In genomic region chr1:165969366-165969765, GRCh38 we compare ENCODE assay signal across 1 cellular context.
TF ChIP-seq lines count a peak whose summit lies in the region.
"Not testable (repeated sequence)": the region's sequence is repeated elsewhere in the genome, so short reads cannot be mapped to it uniquely, and the experiment has no call there.

No MANE protein-coding gene starts in this region.

- H3K36me3 ChIP-seq in HEK293 (ENCODE audit: control insufficient read depth in 2 of 2, insufficient read depth in 1 of 2, low read length in 2 of 2): not testable (repeated sequence)

- CTCF ChIA-PET in HEK293 (lab: Yijun Ruan, JAX): not testable (repeated sequence)

- POLR2A ChIA-PET in HEK293 (lab: Yijun Ruan, JAX): not testable (repeated sequence)

- not testable (repeated sequence) for H3K4me3 ChIP-seq in HEK293 (ENCODE audit: low read depth, low read length)

- not testable (repeated sequence) for H3K4me1 ChIP-seq in HEK293 (ENCODE audit: control insufficient read depth, insufficient read depth, low read length)

- not testable (repeated sequence) for TF ChIP-seq CTCF in HEK293 (tag by site-specific recombination; IDR thresholded peaks at IDR 0.05)

- not testable (repeated sequence) for H3K9me3 ChIP-seq in HEK293 (ENCODE audit: control insufficient read depth, insufficient read depth, low read depth, low read length)

- not testable (repeated sequence) for H3K27ac ChIP-seq in HEK293 (ENCODE audit: extremely low read depth, low read depth, low read length)

TF ChIP-seq in HEK293, 187 proteins besides CTCF, POLR2A, EP300 and RAD21:
- TF ChIP-seq SCRT1 (tag by site-specific recombination; IDR thresholded peaks at IDR 0.05; ENCODE audit: borderline replicate concordance) (peak; percentile 53; the same call in 1 of the 2 replicates), SCRT2 (tag by site-specific recombination; IDR thresholded peaks at IDR 0.05) (peak; percentile 77)
